Comparison of ENCODE assay signal across 1 cellular context in genomic region chr7:108569381-108570145, GRCh38.
TF ChIP-seq lines count a peak whose summit lies in the region.

DNAJB9 (plus strand) TSS chr7:108569874; CDS start chr7:108571727, 1,853 bp downstream.
A gene with protein sequence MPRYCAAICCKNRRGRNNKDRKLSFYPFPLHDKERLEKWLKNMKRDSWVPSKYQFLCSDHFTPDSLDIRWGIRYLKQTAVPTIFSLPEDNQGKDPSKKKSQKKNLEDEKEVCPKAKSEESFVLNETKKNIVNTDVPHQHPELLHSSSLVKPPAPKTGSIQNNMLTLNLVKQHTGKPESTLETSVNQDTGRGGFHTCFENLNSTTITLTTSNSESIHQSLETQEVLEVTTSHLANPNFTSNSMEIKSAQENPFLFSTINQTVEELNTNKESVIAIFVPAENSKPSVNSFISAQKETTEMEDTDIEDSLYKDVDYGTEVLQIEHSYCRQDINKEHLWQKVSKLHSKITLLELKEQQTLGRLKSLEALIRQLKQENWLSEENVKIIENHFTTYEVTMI (minus strand): TSS chr7:108569706. CDS start chr7:108569569, 137 bp downstream.

TF ChIP-seq in HEK293, 187 proteins besides CTCF, POLR2A, EP300 and RAD21 (continued from another document and continues in another):
- TF ChIP-seq, protein P1, sequence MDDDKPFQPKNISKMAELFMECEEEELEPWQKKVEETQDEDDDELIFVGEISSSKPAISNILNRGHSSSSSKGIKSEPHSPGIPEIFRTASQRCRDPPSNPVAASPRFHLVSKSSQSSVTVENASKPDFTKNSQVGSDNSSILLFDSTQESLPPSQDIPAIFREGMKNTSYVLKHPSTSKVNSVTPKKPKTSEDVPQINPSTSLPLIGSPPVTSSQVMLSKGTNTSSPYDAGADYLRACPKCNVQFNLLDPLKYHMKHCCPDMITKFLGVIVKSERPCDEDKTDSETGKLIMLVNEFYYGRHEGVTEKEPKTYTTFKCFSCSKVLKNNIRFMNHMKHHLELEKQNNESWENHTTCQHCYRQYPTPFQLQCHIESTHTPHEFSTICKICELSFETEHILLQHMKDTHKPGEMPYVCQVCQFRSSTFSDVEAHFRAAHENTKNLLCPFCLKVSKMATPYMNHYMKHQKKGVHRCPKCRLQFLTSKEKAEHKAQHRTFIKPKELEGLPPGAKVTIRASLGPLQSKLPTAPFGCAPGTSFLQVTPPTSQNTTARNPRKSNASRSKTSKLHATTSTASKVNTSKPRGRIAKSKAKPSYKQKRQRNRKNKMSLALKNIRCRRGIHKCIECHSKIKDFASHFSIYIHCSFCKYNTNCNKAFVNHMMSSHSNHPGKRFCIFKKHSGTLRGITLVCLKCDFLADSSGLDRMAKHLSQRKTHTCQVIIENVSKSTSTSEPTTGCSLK (tag by site-specific recombination; IDR thresholded peaks at IDR 0.05): no peak
- TF ChIP-seq OSR2 (tag by site-specific recombination; IDR thresholded peaks at IDR 0.05) (no peak), ZSCAN5A (tag by site-specific recombination; IDR thresholded peaks at IDR 0.05) (peak; percentile 49; the same call in 1 of the 2 replicates), IKZF3 (tag by site-specific recombination; IDR thresholded peaks at IDR 0.05) (no peak), SETDB1 (IDR thresholded peaks at IDR 0.05; ENCODE audit: insufficient read length, low read length) (peak; percentile 52), ZNF561 (tag by site-specific recombination; IDR thresholded peaks at IDR 0.05; ENCODE audit: borderline replicate concordance) (peak; percentile 59), ZNF394 (tag by site-specific recombination; IDR thresholded peaks at IDR 0.05; ENCODE audit: borderline replicate concordance) (peak; percentile 71; the same call in 1 of the 2 replicates), MZF1 (tag by site-specific recombination; IDR thresholded peaks at IDR 0.05; ENCODE audit: borderline replicate concordance) (no peak), MYNN (tag by site-specific recombination; IDR thresholded peaks at IDR 0.05; ENCODE audit: borderline replicate concordance) (no peak), ZBTB17 (tag by site-specific recombination; IDR thresholded peaks at IDR 0.05) (peak; percentile 74), ZNF473 (tag by site-specific recombination; IDR thresholded peaks at IDR 0.05) (no peak), EGR2 (tag by site-specific recombination; IDR thresholded peaks at IDR 0.05; ENCODE audit: low read depth) (peak; percentile 43; the same call in 1 of the 2 replicates), ZNF501 (tag by site-specific recombination; IDR thresholded peaks at IDR 0.05) (peak; percentile 96), ZNF140 (tag by site-specific recombination; IDR thresholded peaks at IDR 0.05) (no peak), ZBTB11 (tag by site-specific recombination; conservative IDR thresholded peaks at IDR 0.05; ENCODE audit: low read depth) (peak; percentile 85), YY1 (tag by site-specific recombination; IDR thresholded peaks at IDR 0.05) (peak; percentile 8; the same call in 1 of the 2 replicates), ZFHX2 (tag by site-specific recombination; conservative IDR thresholded peaks at IDR 0.05) (0 out of 2 replicates have a peak, but pooled peaks have one; percentile 21), SP2 (tag by site-specific recombination; IDR thresholded peaks at IDR 0.05) (peak; percentile 98), ZBTB8A (tag by site-specific recombination; IDR thresholded peaks at IDR 0.05) (peak; percentile 94), TSHZ1 (tag by site-specific recombination; IDR thresholded peaks at IDR 0.05; ENCODE audit: borderline replicate concordance) (no peak), ZNF449 (tag by site-specific recombination; IDR thresholded peaks at IDR 0.05) (0 out of 2 replicates have a peak, but pooled peaks have one; percentile 7), ZNF660 (tag by site-specific recombination; IDR thresholded peaks at IDR 0.05) (peak; percentile 30), ZNF623 (tag by site-specific recombination; IDR thresholded peaks at IDR 0.05) (no peak), ZNF600 (tag by site-specific recombination; IDR thresholded peaks at IDR 0.05) (peak; percentile 30), ZNF664 (tag by site-specific recombination; IDR thresholded peaks at IDR 0.05) (no peak), ZXDB (tag by site-specific recombination; IDR thresholded peaks at IDR 0.05) (peak; percentile 98)
- TF ChIP-seq, protein P2, sequence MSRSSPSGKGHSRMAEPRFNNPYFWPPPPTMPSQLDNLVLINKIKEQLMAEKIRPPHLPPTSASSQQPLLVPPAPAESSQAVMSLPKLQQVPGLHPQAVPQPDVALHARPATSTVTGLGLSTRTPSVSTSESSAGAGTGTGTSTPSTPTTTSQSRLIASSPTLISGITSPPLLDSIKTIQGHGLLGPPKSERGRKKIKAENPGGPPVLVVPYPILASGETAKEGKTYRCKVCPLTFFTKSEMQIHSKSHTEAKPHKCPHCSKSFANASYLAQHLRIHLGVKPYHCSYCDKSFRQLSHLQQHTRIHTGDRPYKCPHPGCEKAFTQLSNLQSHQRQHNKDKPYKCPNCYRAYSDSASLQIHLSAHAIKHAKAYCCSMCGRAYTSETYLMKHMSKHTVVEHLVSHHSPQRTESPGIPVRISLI (tag by site-specific recombination; IDR thresholded peaks at IDR 0.05): no peak; the same call in 1 of the 2 replicates
- TF ChIP-seq, protein P3, sequence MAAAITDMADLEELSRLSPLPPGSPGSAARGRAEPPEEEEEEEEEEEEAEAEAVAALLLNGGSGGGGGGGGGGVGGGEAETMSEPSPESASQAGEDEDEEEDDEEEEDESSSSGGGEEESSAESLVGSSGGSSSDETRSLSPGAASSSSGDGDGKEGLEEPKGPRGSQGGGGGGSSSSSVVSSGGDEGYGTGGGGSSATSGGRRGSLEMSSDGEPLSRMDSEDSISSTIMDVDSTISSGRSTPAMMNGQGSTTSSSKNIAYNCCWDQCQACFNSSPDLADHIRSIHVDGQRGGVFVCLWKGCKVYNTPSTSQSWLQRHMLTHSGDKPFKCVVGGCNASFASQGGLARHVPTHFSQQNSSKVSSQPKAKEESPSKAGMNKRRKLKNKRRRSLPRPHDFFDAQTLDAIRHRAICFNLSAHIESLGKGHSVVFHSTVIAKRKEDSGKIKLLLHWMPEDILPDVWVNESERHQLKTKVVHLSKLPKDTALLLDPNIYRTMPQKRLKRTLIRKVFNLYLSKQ (tag by site-specific recombination; IDR thresholded peaks at IDR 0.05; ENCODE audit: borderline replicate concordance): no peak
- TF ChIP-seq, protein P4, sequence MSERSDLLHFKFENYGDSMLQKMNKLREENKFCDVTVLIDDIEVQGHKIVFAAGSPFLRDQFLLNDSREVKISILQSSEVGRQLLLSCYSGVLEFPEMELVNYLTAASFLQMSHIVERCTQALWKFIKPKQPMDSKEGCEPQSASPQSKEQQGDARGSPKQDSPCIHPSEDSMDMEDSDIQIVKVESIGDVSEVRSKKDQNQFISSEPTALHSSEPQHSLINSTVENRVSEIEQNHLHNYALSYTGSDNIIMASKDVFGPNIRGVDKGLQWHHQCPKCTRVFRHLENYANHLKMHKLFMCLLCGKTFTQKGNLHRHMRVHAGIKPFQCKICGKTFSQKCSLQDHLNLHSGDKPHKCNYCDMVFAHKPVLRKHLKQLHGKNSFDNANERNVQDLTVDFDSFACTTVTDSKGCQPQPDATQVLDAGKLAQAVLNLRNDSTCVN (tag by site-specific recombination; optimal IDR thresholded peaks at IDR 0.05): peak; percentile 53
- TF ChIP-seq, protein P5, sequence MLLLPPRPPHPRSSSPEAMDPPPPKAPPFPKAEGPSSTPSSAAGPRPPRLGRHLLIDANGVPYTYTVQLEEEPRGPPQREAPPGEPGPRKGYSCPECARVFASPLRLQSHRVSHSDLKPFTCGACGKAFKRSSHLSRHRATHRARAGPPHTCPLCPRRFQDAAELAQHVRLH (tag by site-specific recombination; IDR thresholded peaks at IDR 0.05): peak; percentile 100
